ENCODE assay signal across 15 cellular contexts in genomic region chr5:111929892-111930291, GRCh38.
DNase-seq lines count a peak whose midpoint lies in the region; ATAC-seq and TF ChIP-seq lines count a peak whose summit lies in the region.
"Had no signal": no experiment of that assay in that cellular context is flagged by ENCODE, and none has a peak within 500 bp of the region (broad histone marks: within the 10 kb centered on the region; RNA-seq: fewer than 3 reads in every experiment).

No MANE protein-coding gene starts in this region.

- peak overlapping the region; percentile 47 for H3K27ac ChIP-seq in PC-3 (ENCODE audit: low read length)
- H3K27ac ChIP-seq: pancreas, PC-9, WERI-Rb-1 had no signal

- peak; percentile 67 for ATAC-seq in PC-3
- peak; percentile 31 for ATAC-seq in esophagus mucosa
- no peak for ATAC-seq in HG03280 (IDR thresholded peaks at IDR 0.05; ENCODE audit: unreplicated experiment)
- ATAC-seq: HCT116 had no signal

- POLR2A ChIA-PET in PC-3 (lab: Charles Lee; ENCODE audit: unreplicated experiment) = no interaction called here

- H3K4me2 ChIP-seq in PC-3 (ENCODE audit: low read length) = peak overlapping the region; percentile 16; the same call in 1 of the 2 replicates
- H3K4me2 ChIP-seq: PC-9 had no signal

- peaks cover 26% of the 10 kb centered on the region for H3K4me1 ChIP-seq in PC-3 (ENCODE audit: insufficient read depth, low read length)
- H3K4me1 ChIP-seq: pancreas had no signal

- H4K20me1 ChIP-seq in PC-3 (ENCODE audit: low read length) = no peaks in the 10 kb centered on the region

- DNase-seq in GM04504 (ENCODE audit: low read depth) = peak; percentile 74
- DNase-seq in PC-3 = peak; percentile 83
- peak; percentile 94 for DNase-seq in renal cortical epithelial cell (ENCODE audit: low read depth)
- DNase-seq in effector CD4-positive, alpha-beta T cell = no peak
- no peak for DNase-seq in activated CD4-positive, alpha-beta T cell treated with anti-CD3 and anti-CD28 coated beads, Interleukin-2, amount 50 U/mL, for 1 hour
- no peak for DNase-seq in stimulated activated CD4-positive, alpha-beta T cell treated with anti-CD3 and anti-CD28 coated beads, Interleukin-12 subunit alpha, Interleukin-12 subunit beta, amount 100 ng/mL, for 4 hours
- DNase-seq: dermis blood vessel endothelial cell, immature natural killer cell, NCI-H1436, pancreas, PC-9, WERI-Rb-1 had no signal

- BruUV-seq in PC-3 (replicated peaks; lab: Mats Ljungman, UMichigan) = no TSS peak

- no peaks in the 10 kb centered on the region for H3K36me3 ChIP-seq in PC-3 (ENCODE audit: low read depth, low read length)
- H3K36me3 ChIP-seq: pancreas, WERI-Rb-1 had no signal

- no peaks in the 10 kb centered on the region for H3K79me2 ChIP-seq in PC-3 (ENCODE audit: low read length)

- no peaks in the 10 kb centered on the region for H3K9me3 ChIP-seq in PC-3 (ENCODE audit: low read length)
- H3K9me3 ChIP-seq: pancreas had no signal

- H2AFZ ChIP-seq in PC-3 (ENCODE audit: low read length) = no peak overlapping the region
- H2AFZ ChIP-seq: PC-9 had no signal

- H3K9ac ChIP-seq in PC-3 (ENCODE audit: low read length) = no peak overlapping the region

- no peak for TF ChIP-seq CTCF in PC-3 (conservative IDR thresholded peaks at IDR 0.05; ENCODE audit: low read depth, low read length)

- H3K9me2 ChIP-seq in PC-3 (replicated peaks; ENCODE audit: low read length) = no peaks in the 10 kb centered on the region

- no peak overlapping the region for H3K4me3 ChIP-seq in PC-3 (ENCODE audit: low read length)
- H3K4me3 ChIP-seq: pancreas, PC-9 had no signal

- H3F3A ChIP-seq in PC-3 (ENCODE audit: low read length, unreplicated experiment) = no peaks in the 10 kb centered on the region

- no peaks in the 10 kb centered on the region for H3K27me3 ChIP-seq in PC-3 (ENCODE audit: low read length)
- H3K27me3 ChIP-seq: pancreas had no signal

- CTCF ChIA-PET in PC-3 (lab: Charles Lee) = no interaction called here

- intact Hi-C loops in PC-3 (cut with micrococcal nuclease) = no loop called here

Comparison
In these comparisons a context has a peak if more than half of its experiments do, and no peak if none do; other contexts are left out.
1. DNase-seq: peak in GM04504 (single experiment), PC-3 (single experiment) and renal cortical epithelial cell (single experiment); none in effector CD4-positive, alpha-beta T cell (single experiment), activated CD4-positive, alpha-beta T cell treated with anti-CD3 and anti-CD28 coated beads, Interleukin-2, amount 50 U/mL, for 1 hour (single experiment) and stimulated activated CD4-positive, alpha-beta T cell treated with anti-CD3 and anti-CD28 coated beads, Interleukin-12 subunit alpha, Interleukin-12 subunit beta, amount 100 ng/mL, for 4 hours (single experiment).